In the genomic region with DNA sequence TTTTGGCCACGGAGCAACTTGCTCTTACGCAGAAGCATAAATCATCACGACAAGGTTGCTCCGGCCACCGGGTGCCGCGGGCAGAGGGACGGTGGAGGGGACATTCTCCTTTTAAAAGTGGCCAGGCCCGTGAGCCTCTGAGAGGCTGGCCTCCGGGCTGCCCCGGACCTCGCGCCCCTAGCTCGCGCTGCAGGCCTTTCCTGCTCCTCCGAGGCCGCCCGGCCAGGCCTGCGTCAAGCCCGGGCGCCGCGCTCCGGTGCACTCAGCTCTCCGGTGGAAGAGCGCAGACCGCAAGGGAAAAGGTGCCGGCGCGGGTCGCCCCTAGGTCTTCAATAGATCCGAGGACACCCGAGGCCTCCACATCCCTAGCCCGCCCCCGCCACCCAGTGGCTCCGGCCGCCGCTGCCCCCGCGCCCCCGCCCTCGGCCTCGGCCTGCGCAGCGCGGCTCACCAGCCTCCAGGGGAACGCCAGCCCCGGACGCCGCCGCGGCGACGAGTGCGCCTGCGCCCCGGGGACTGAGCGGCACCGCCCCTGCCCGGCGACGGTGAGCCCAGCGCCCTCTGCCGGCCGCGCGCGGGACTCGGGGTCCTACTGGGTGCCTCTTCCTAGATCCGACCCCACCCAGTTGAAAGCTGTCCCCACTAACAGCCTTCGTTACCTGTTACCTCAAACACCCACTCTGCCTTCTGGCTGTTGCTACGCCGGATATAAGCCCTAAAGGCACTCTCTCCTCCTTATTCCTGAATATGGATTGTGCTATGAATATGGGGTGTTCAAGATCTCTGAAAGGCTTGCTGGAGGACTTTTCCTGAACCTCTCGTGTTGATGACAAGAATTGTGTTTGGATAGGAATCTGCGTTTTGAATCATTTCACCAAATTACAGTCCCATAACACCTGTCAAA, we compare ENCODE assay signal across 1 cellular context.
A peak's percentile ranks its signal among the peaks of the same experiment; 100 is the strongest.
TF ChIP-seq lines count a peak whose summit lies in the region.

A gene (minus strand): TSS at position 500 of the 904 bp plus-strand sequence. CDS start 10,671 bp downstream, outside the sequence.

TF ChIP-seq in K562, 482 proteins besides CTCF, POLR2A, EP300 and RAD21 (continued from another document and continues in another):
- TF ChIP-seq ZNF165 (CRISPR knock-in tag; IDR thresholded peaks at IDR 0.05; ENCODE audit: borderline replicate concordance) (no peak), POLR3G (IDR thresholded peaks at IDR 0.05; ENCODE audit: extremely low read depth, insufficient read length, insufficient replicate concordance) (no peak), CREBBP (IDR thresholded peaks at IDR 0.05; ENCODE audit: low read depth, low read length) (no peak), GATAD2A (IDR thresholded peaks at IDR 0.05) (no peak), POLR2AphosphoS5 (IDR thresholded peaks at IDR 0.05; ENCODE audit: control insufficient read depth, insufficient read depth, low read depth, low read length) (peak; percentile 44; the same call in 1 of the 2 replicates), GTF2A2 (tag; IDR thresholded peaks at IDR 0.05) (no peak), KLF6 (CRISPR knock-in tag; IDR thresholded peaks at IDR 0.05; ENCODE audit: borderline replicate concordance) (no peak), FOXK2 (conservative IDR thresholded peaks at IDR 0.05 in 1 of 2, IDR thresholded peaks at IDR 0.05 in 1 of 2; ENCODE audit: low read depth in 2 of 2) (no peak), NR2C1 (IDR thresholded peaks at IDR 0.05) (no peak), NR2C1 (tag; IDR thresholded peaks at IDR 0.05) (no peak), ILF3 (IDR thresholded peaks at IDR 0.05; ENCODE audit: borderline replicate concordance) (no peak), ELF4 (CRISPR knock-in tag; IDR thresholded peaks at IDR 0.05) (no peak), RHOXF2B (CRISPR knock-in tag; conservative IDR thresholded peaks at IDR 0.05) (no peak), NEUROD1 (IDR thresholded peaks at IDR 0.05; ENCODE audit: borderline replicate concordance, low read depth, low read length, partially characterized antibody) (no peak), HDAC6 (IDR thresholded peaks at IDR 0.05; ENCODE audit: low read depth, low read length) (no peak), CBFB (CRISPR knock-in tag; IDR thresholded peaks at IDR 0.05) (no peak), SRF (CRISPR knock-in tag; IDR thresholded peaks at IDR 0.05) (no peak), POLR2AphosphoS2 (IDR thresholded peaks at IDR 0.05; ENCODE audit: low read length) (no peak), ZNF175 (CRISPR knock-in tag; IDR thresholded peaks at IDR 0.05; ENCODE audit: low read depth) (no peak), RUNX1 (IDR thresholded peaks at IDR 0.05; ENCODE audit: low read depth) (no peak), SNIP1 (IDR thresholded peaks at IDR 0.05; ENCODE audit: low read depth) (no peak), MYBL2 (IDR thresholded peaks at IDR 0.05; ENCODE audit: low read depth) (no peak), MYBL2 (CRISPR knock-in tag; IDR thresholded peaks at IDR 0.05; ENCODE audit: borderline replicate concordance) (no peak), WHSC1 (IDR thresholded peaks at IDR 0.05; ENCODE audit: low read length) (no peak), ZNF24 (IDR thresholded peaks at IDR 0.05) (no peak), SOX6 (IDR thresholded peaks at IDR 0.05) (no peak), SNRNP70 (optimal IDR thresholded peaks at IDR 0.05; ENCODE audit: low read depth, low read length) (no peak), MTF1 (CRISPR knock-in tag; IDR thresholded peaks at IDR 0.05; ENCODE audit: borderline replicate concordance) (no peak), FOXM1 (IDR thresholded peaks at IDR 0.05; ENCODE audit: low read depth) (no peak), FOXM1 (CRISPR knock-in tag; IDR thresholded peaks at IDR 0.05; ENCODE audit: low read depth) (no peak), MBD2 (IDR thresholded peaks at IDR 0.05; ENCODE audit: borderline replicate concordance, low read depth) (no peak), GTF2E2 (tag; IDR thresholded peaks at IDR 0.05) (no peak), PHTF2 (CRISPR knock-in tag; IDR thresholded peaks at IDR 0.05) (no peak), ZNF124 (CRISPR knock-in tag; IDR thresholded peaks at IDR 0.05) (no peak), ZBTB8A (IDR thresholded peaks at IDR 0.05; ENCODE audit: partially characterized antibody) (no peak), U2AF1 (optimal IDR thresholded peaks at IDR 0.05; ENCODE audit: low read depth, low read length) (peak; percentile 54), ZNF174 (CRISPR knock-in tag; IDR thresholded peaks at IDR 0.05) (no peak), POLR2H (tag; IDR thresholded peaks at IDR 0.05; ENCODE audit: low read depth) (no peak; the same call in 1 of the 2 replicates), HNRNPL (IDR thresholded peaks at IDR 0.05; ENCODE audit: low read depth, low read length) (no peak), HDAC3 (IDR thresholded peaks at IDR 0.05; ENCODE audit: borderline replicate concordance, partially characterized antibody) (no peak), SIN3A (IDR thresholded peaks at IDR 0.05; ENCODE audit: borderline replicate concordance in 2 of 2, control insufficient read depth in 1 of 2, low read depth in 2 of 2, low read length in 2 of 2) (peak in 1 of 2 experiments; percentile 54; a peak in 1 of 4 replicates), ZNF79 (CRISPR knock-in tag; IDR thresholded peaks at IDR 0.05; ENCODE audit: low read depth) (no peak), MEF2D (tag; conservative IDR thresholded peaks at IDR 0.05; ENCODE audit: low read depth) (no peak), KDM2B (CRISPR knock-in tag; IDR thresholded peaks at IDR 0.05) (peak; percentile 91; the same call in 1 of the 2 replicates), MIER1 (IDR thresholded peaks at IDR 0.05; ENCODE audit: low read depth) (no peak), NCOR1 (IDR thresholded peaks at IDR 0.05) (no peak), ZKSCAN3 (CRISPR knock-in tag; IDR thresholded peaks at IDR 0.05) (no peak), PTBP1 (IDR thresholded peaks at IDR 0.05; ENCODE audit: low read depth, low read length) (no peak)
- TF ChIP-seq, protein P1, sequence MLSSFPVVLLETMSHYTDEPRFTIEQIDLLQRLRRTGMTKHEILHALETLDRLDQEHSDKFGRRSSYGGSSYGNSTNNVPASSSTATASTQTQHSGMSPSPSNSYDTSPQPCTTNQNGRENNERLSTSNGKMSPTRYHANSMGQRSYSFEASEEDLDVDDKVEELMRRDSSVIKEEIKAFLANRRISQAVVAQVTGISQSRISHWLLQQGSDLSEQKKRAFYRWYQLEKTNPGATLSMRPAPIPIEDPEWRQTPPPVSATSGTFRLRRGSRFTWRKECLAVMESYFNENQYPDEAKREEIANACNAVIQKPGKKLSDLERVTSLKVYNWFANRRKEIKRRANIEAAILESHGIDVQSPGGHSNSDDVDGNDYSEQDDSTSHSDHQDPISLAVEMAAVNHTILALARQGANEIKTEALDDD (IDR thresholded peaks at IDR 0.05), result no peak
- TF ChIP-seq, protein P2, sequence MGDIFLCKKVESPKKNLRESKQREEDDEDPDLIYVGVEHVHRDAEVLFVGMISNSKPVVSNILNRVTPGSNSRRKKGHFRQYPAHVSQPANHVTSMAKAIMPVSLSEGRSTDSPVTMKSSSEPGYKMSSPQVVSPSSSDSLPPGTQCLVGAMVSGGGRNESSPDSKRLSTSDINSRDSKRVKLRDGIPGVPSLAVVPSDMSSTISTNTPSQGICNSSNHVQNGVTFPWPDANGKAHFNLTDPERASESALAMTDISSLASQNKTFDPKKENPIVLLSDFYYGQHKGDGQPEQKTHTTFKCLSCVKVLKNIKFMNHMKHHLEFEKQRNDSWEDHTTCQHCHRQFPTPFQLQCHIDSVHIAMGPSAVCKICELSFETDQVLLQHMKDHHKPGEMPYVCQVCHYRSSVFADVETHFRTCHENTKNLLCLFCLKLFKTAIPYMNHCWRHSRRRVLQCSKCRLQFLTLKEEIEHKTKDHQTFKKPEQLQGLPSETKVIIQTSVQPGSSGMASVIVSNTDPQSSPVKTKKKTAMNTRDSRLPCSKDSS (IDR thresholded peaks at IDR 0.05; ENCODE audit: low read depth, partially characterized antibody), result no peak
- TF ChIP-seq, protein P3, sequence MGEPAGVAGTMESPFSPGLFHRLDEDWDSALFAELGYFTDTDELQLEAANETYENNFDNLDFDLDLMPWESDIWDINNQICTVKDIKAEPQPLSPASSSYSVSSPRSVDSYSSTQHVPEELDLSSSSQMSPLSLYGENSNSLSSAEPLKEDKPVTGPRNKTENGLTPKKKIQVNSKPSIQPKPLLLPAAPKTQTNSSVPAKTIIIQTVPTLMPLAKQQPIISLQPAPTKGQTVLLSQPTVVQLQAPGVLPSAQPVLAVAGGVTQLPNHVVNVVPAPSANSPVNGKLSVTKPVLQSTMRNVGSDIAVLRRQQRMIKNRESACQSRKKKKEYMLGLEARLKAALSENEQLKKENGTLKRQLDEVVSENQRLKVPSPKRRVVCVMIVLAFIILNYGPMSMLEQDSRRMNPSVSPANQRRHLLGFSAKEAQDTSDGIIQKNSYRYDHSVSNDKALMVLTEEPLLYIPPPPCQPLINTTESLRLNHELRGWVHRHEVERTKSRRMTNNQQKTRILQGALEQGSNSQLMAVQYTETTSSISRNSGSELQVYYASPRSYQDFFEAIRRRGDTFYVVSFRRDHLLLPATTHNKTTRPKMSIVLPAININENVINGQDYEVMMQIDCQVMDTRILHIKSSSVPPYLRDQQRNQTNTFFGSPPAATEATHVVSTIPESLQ (CRISPR knock-in tag; IDR thresholded peaks at IDR 0.05), result no peak
- TF ChIP-seq, protein P4, sequence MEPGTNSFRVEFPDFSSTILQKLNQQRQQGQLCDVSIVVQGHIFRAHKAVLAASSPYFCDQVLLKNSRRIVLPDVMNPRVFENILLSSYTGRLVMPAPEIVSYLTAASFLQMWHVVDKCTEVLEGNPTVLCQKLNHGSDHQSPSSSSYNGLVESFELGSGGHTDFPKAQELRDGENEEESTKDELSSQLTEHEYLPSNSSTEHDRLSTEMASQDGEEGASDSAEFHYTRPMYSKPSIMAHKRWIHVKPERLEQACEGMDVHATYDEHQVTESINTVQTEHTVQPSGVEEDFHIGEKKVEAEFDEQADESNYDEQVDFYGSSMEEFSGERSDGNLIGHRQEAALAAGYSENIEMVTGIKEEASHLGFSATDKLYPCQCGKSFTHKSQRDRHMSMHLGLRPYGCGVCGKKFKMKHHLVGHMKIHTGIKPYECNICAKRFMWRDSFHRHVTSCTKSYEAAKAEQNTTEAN (CRISPR knock-in tag; IDR thresholded peaks at IDR 0.05), result no peak
- TF ChIP-seq, protein P5, sequence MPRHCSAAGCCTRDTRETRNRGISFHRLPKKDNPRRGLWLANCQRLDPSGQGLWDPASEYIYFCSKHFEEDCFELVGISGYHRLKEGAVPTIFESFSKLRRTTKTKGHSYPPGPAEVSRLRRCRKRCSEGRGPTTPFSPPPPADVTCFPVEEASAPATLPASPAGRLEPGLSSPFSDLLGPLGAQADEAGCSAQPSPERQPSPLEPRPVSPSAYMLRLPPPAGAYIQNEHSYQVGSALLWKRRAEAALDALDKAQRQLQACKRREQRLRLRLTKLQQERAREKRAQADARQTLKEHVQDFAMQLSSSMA (CRISPR knock-in tag; IDR thresholded peaks at IDR 0.05), result no peak
- TF ChIP-seq, protein P6, sequence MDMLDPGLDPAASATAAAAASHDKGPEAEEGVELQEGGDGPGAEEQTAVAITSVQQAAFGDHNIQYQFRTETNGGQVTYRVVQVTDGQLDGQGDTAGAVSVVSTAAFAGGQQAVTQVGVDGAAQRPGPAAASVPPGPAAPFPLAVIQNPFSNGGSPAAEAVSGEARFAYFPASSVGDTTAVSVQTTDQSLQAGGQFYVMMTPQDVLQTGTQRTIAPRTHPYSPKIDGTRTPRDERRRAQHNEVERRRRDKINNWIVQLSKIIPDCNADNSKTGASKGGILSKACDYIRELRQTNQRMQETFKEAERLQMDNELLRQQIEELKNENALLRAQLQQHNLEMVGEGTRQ (CRISPR knock-in tag; IDR thresholded peaks at IDR 0.05), result no peak
- TF ChIP-seq, protein P7, sequence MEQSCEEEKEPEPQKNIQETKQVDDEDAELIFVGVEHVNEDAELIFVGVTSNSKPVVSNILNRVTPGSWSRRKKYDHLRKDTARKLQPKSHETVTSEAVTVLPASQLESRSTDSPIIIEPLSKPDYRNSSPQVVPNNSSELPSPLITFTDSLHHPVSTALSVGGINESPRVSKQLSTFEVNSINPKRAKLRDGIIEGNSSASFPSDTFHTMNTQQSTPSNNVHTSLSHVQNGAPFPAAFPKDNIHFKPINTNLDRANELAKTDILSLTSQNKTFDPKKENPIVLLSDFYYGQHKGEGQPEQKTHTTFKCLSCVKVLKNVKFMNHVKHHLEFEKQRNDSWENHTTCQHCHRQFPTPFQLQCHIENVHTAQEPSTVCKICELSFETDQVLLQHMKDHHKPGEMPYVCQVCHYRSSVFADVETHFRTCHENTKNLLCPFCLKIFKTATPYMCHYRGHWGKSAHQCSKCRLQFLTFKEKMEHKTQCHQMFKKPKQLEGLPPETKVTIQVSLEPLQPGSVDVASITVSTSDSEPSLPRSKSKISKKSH (CRISPR knock-in tag; IDR thresholded peaks at IDR 0.05), result no peak
- TF ChIP-seq, protein P8, sequence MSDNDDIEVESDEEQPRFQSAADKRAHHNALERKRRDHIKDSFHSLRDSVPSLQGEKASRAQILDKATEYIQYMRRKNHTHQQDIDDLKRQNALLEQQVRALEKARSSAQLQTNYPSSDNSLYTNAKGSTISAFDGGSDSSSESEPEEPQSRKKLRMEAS (CRISPR knock-in tag; IDR thresholded peaks at IDR 0.05), result no peak
- TF ChIP-seq, protein P9, sequence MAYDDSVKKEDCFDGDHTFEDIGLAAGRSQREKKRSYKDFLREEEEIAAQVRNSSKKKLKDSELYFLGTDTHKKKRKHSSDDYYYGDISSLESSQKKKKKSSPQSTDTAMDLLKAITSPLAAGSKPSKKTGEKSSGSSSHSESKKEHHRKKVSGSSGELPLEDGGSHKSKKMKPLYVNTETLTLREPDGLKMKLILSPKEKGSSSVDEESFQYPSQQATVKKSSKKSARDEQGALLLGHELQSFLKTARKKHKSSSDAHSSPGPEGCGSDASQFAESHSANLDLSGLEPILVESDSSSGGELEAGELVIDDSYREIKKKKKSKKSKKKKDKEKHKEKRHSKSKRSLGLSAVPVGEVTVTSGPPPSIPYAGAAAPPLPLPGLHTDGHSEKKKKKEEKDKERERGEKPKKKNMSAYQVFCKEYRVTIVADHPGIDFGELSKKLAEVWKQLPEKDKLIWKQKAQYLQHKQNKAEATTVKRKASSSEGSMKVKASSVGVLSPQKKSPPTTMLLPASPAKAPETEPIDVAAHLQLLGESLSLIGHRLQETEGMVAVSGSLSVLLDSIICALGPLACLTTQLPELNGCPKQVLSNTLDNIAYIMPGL (CRISPR knock-in tag; IDR thresholded peaks at IDR 0.05), result 0 out of 2 replicates have a peak, but pooled peaks have one; percentile 64
- TF ChIP-seq, protein P10, sequence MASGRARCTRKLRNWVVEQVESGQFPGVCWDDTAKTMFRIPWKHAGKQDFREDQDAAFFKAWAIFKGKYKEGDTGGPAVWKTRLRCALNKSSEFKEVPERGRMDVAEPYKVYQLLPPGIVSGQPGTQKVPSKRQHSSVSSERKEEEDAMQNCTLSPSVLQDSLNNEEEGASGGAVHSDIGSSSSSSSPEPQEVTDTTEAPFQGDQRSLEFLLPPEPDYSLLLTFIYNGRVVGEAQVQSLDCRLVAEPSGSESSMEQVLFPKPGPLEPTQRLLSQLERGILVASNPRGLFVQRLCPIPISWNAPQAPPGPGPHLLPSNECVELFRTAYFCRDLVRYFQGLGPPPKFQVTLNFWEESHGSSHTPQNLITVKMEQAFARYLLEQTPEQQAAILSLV (tag; IDR thresholded peaks at IDR 0.05), result no peak
